In the genomic region with DNA sequence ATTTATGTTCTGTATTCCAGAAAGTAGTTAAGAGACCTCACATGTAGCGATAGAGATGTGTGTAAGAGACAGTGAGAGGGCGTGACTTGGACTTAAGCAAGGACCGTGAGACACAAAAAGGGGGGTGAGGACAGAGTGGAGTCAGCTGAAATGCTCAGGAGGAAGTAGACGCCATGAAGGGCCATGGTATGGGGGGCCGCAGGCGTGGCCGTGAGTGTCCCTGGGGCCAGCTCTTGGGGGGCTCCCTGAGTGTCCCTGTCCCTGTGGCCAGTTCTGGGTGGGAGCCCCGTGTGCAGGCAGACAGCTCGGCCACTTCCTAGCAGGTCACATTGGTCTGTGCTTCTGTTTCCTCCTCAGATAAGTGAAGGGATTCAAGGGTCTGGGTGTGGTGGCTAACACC, we compare ENCODE assay signal across 3 cellular contexts.
TF ChIP-seq lines count a peak whose summit lies in the region.

No MANE protein-coding gene starts in this region.

TF ChIP-seq in liver, 16 proteins besides CTCF, POLR2A, EP300 and RAD21 (continued from another document):
- no peak for TF ChIP-seq EGR1 (IDR thresholded peaks at IDR 0.05; ENCODE audit: low read depth in 2 of 2)
- TF ChIP-seq, protein P1, sequence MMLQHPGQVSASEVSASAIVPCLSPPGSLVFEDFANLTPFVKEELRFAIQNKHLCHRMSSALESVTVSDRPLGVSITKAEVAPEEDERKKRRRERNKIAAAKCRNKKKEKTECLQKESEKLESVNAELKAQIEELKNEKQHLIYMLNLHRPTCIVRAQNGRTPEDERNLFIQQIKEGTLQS (IDR thresholded peaks at IDR 0.05): no peak
- TF ChIP-seq, protein P2, sequence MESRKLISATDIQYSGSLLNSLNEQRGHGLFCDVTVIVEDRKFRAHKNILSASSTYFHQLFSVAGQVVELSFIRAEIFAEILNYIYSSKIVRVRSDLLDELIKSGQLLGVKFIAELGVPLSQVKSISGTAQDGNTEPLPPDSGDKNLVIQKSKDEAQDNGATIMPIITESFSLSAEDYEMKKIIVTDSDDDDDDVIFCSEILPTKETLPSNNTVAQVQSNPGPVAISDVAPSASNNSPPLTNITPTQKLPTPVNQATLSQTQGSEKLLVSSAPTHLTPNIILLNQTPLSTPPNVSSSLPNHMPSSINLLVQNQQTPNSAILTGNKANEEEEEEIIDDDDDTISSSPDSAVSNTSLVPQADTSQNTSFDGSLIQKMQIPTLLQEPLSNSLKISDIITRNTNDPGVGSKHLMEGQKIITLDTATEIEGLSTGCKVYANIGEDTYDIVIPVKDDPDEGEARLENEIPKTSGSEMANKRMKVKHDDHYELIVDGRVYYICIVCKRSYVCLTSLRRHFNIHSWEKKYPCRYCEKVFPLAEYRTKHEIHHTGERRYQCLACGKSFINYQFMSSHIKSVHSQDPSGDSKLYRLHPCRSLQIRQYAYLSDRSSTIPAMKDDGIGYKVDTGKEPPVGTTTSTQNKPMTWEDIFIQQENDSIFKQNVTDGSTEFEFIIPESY (IDR thresholded peaks at IDR 0.05): no peak

TF ChIP-seq in HepG2, 621 proteins besides CTCF, POLR2A, EP300 and RAD21 (continued from another document):
- TF ChIP-seq MAZ (IDR thresholded peaks at IDR 0.05; ENCODE audit: borderline replicate concordance, low read depth, low read length) (no peak), MAZ (CRISPR knock-in tag; IDR thresholded peaks at IDR 0.05; ENCODE audit: low read depth) (no peak), ZNF775 (CRISPR knock-in tag; IDR thresholded peaks at IDR 0.05; ENCODE audit: borderline replicate concordance) (no peak)

TF ChIP-seq in SK-N-SH, 30 proteins besides CTCF, POLR2A, EP300 and RAD21:
- TF ChIP-seq FOXM1 (IDR thresholded peaks at IDR 0.05; ENCODE audit: low read depth) (no peak), EZH2phosphoT487 (IDR thresholded peaks at IDR 0.05; ENCODE audit: borderline replicate concordance, low read depth) (no peak), JUND (IDR thresholded peaks at IDR 0.05) (no peak), FOSL2 (IDR thresholded peaks at IDR 0.05; ENCODE audit: borderline replicate concordance, low read depth) (no peak), YY1 (IDR thresholded peaks at IDR 0.05; ENCODE audit: low read depth) (no peak), MXI1 (IDR thresholded peaks at IDR 0.05; ENCODE audit: low read depth, low read length) (no peak), SIN3A (IDR thresholded peaks at IDR 0.05; ENCODE audit: borderline replicate concordance, low read depth, low read length) (no peak), NRF1 (IDR thresholded peaks at IDR 0.05; ENCODE audit: low read depth, low read length) (no peak), TCF12 (IDR thresholded peaks at IDR 0.05) (no peak), SMC3 (IDR thresholded peaks at IDR 0.05; ENCODE audit: low read depth, low read length) (no peak), ELF1 (IDR thresholded peaks at IDR 0.05) (no peak), CHD2 (IDR thresholded peaks at IDR 0.05; ENCODE audit: low read length, partially characterized antibody) (no peak), RCOR1 (IDR thresholded peaks at IDR 0.05; ENCODE audit: low read length) (no peak), NFIC (IDR thresholded peaks at IDR 0.05; ENCODE audit: borderline replicate concordance) (no peak), TEAD4 (IDR thresholded peaks at IDR 0.05; ENCODE audit: borderline replicate concordance, insufficient read depth) (no peak)
- TF ChIP-seq, protein P3, sequence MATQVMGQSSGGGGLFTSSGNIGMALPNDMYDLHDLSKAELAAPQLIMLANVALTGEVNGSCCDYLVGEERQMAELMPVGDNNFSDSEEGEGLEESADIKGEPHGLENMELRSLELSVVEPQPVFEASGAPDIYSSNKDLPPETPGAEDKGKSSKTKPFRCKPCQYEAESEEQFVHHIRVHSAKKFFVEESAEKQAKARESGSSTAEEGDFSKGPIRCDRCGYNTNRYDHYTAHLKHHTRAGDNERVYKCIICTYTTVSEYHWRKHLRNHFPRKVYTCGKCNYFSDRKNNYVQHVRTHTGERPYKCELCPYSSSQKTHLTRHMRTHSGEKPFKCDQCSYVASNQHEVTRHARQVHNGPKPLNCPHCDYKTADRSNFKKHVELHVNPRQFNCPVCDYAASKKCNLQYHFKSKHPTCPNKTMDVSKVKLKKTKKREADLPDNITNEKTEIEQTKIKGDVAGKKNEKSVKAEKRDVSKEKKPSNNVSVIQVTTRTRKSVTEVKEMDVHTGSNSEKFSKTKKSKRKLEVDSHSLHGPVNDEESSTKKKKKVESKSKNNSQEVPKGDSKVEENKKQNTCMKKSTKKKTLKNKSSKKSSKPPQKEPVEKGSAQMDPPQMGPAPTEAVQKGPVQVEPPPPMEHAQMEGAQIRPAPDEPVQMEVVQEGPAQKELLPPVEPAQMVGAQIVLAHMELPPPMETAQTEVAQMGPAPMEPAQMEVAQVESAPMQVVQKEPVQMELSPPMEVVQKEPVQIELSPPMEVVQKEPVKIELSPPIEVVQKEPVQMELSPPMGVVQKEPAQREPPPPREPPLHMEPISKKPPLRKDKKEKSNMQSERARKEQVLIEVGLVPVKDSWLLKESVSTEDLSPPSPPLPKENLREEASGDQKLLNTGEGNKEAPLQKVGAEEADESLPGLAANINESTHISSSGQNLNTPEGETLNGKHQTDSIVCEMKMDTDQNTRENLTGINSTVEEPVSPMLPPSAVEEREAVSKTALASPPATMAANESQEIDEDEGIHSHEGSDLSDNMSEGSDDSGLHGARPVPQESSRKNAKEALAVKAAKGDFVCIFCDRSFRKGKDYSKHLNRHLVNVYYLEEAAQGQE (IDR thresholded peaks at IDR 0.05; ENCODE audit: low read depth, low read length): no peak
- TF ChIP-seq, protein P2 (IDR thresholded peaks at IDR 0.05; ENCODE audit: borderline replicate concordance, low read depth): no peak
- TF ChIP-seq, protein P4, sequence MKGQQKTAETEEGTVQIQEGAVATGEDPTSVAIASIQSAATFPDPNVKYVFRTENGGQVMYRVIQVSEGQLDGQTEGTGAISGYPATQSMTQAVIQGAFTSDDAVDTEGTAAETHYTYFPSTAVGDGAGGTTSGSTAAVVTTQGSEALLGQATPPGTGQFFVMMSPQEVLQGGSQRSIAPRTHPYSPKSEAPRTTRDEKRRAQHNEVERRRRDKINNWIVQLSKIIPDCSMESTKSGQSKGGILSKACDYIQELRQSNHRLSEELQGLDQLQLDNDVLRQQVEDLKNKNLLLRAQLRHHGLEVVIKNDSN (IDR thresholded peaks at IDR 0.05; ENCODE audit: borderline replicate concordance, low read depth): no peak
- TF ChIP-seq, protein P5, sequence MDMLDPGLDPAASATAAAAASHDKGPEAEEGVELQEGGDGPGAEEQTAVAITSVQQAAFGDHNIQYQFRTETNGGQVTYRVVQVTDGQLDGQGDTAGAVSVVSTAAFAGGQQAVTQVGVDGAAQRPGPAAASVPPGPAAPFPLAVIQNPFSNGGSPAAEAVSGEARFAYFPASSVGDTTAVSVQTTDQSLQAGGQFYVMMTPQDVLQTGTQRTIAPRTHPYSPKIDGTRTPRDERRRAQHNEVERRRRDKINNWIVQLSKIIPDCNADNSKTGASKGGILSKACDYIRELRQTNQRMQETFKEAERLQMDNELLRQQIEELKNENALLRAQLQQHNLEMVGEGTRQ (IDR thresholded peaks at IDR 0.05; ENCODE audit: borderline replicate concordance, low read depth, low read length): no peak
- TF ChIP-seq, protein P6, sequence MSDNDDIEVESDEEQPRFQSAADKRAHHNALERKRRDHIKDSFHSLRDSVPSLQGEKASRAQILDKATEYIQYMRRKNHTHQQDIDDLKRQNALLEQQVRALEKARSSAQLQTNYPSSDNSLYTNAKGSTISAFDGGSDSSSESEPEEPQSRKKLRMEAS (IDR thresholded peaks at IDR 0.05; ENCODE audit: low read depth): no peak
